ENCODE assay signal across 8 cellular contexts in the genomic region with DNA sequence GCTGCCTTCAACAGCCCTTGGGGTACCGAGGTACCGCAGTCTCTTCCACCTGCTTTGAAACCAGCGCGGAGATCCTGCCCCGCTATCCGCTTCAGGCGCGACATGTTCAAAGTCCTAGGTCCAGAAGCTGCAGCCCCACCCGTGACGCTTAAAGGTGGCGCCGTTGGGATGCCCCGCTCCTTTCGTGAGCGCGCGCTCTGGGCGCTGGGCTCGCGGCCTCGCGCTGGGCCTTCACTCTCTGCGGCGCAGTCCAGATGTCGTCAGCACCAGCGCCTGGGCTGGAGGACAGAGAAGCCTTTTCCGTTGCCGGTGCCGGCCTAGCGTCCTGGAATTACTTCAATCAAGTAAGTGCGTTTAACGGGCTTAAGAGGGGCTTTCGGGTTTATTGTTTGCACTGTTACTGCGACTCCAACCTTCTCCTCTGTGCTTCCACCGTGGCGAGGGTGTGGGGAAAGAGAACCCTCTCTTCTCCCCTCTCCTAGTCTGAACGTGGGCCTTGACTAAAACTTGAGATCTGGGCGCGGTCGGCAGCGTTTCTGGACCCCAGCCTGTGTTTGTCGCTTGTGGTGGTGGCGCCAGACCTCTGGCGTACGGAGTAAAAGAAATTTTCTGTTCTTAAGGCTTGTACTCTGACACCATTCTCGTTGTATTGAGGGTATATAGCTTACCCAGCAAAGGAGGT.
DNase-seq lines count a peak whose midpoint lies in the region; ATAC-seq lines count a peak whose summit lies in the region.

Gene LRRC40, minus strand, starts transcription at position 143 of the 682 bp plus-strand sequence. Its CDS starts 39 bp downstream, at position 104.

- DNase-seq in Ammon's horn (ENCODE audit: low spot score) (peak; percentile 97), GM19238 (ENCODE audit: insufficient read length, low spot score) (peak; percentile 74), NCI-H524 (lab: John Stamatoyannopoulos, UW) (peak; percentile 80 to 91), kidney glomerular epithelial cell (lab: John Stamatoyannopoulos, UW) (peak; percentile 81)
- peak; percentile 89 to 96 for DNase-seq in activated CD4-positive, alpha-beta T cell treated with anti-CD3 and anti-CD28 coated beads for 4 hours
- DNase-seq in stimulated activated CD4-positive, alpha-beta T cell treated with anti-CD3 and anti-CD28 coated beads, Interleukin-1b, Interleukin-23, amount 100 ng/mL, for 1 hour (ENCODE audit: low read depth in 2 of 2), result peak; percentile 79 to 92

- H3K27ac ChIP-seq in cingulate gyrus (ENCODE audit: low read depth, low read length), result peak within 1 kb of the TSS; percentile 90

- ATAC-seq in HG03442 (IDR thresholded peaks at IDR 0.05; ENCODE audit: unreplicated experiment), result peak; percentile 87

Comparison
In these comparisons a context has a peak if more than half of its experiments do, and no peak if none do; other contexts are left out.
1. Peak in every context shown above with its lines: DNase-seq, ATAC-seq and H3K27ac ChIP-seq.